Comparison of ENCODE assay signal across 2 cellular contexts in the genomic region with DNA sequence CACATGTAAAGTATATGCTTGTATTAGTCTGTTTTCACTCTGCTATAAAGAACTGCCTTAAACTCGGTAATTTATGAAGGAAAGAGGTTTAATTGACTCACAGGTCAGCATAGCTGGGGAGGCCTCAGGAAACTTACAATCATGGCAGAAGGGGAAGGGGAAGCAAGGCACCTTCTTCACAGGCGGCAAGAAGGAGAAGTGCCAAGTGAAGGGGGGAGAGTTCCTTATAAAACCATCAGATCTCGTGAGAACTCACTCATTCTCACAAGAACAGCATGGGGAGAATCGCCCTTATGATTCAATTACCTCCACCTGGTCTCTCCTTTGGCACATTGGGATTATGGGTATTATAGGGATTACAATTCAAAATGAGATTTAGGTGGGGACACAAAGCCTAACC.
TF ChIP-seq lines count a peak whose summit lies in the region.

No MANE protein-coding gene starts in this region.

TF ChIP-seq in A549, 52 proteins besides CTCF, POLR2A, EP300 and RAD21 (continued from another document):
- TF ChIP-seq SMC3 (IDR thresholded peaks at IDR 0.05), result no peak
- TF ChIP-seq ZFP36 (IDR thresholded peaks at IDR 0.05; ENCODE audit: borderline replicate concordance, partially characterized antibody), result no peak
- no peak for TF ChIP-seq TP53 (CRISPR knock-in tag; IDR thresholded peaks at IDR 0.05)
- TF ChIP-seq, protein P1, sequence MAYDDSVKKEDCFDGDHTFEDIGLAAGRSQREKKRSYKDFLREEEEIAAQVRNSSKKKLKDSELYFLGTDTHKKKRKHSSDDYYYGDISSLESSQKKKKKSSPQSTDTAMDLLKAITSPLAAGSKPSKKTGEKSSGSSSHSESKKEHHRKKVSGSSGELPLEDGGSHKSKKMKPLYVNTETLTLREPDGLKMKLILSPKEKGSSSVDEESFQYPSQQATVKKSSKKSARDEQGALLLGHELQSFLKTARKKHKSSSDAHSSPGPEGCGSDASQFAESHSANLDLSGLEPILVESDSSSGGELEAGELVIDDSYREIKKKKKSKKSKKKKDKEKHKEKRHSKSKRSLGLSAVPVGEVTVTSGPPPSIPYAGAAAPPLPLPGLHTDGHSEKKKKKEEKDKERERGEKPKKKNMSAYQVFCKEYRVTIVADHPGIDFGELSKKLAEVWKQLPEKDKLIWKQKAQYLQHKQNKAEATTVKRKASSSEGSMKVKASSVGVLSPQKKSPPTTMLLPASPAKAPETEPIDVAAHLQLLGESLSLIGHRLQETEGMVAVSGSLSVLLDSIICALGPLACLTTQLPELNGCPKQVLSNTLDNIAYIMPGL (CRISPR knock-in tag; IDR thresholded peaks at IDR 0.05; ENCODE audit: borderline replicate concordance), result no peak
- TF ChIP-seq CHD2 (IDR thresholded peaks at IDR 0.05; ENCODE audit: low read length, partially characterized antibody), result no peak
- no peak for TF ChIP-seq JUNB (IDR thresholded peaks at IDR 0.05)
- TF ChIP-seq ATOH8 (CRISPR knock-in tag; IDR thresholded peaks at IDR 0.05; ENCODE audit: low read depth), result no peak
- no peak for TF ChIP-seq EHMT2 (IDR thresholded peaks at IDR 0.05; ENCODE audit: low read depth)
- TF ChIP-seq CBX2 (IDR thresholded peaks at IDR 0.05; ENCODE audit: borderline replicate concordance, low read depth), result no peak
- TF ChIP-seq ESRRA (IDR thresholded peaks at IDR 0.05; ENCODE audit: borderline replicate concordance, low read length), result no peak
- no peak for TF ChIP-seq EHF (CRISPR knock-in tag; IDR thresholded peaks at IDR 0.05)
- no peak for TF ChIP-seq HES2 (IDR thresholded peaks at IDR 0.05)

TF ChIP-seq in K562, 482 proteins besides CTCF, POLR2A, EP300 and RAD21 (continued from another document):
- TF ChIP-seq SMAD4 (CRISPR knock-in tag; conservative IDR thresholded peaks at IDR 0.05), result no peak
- 0 out of 2 replicates have a peak, but pooled peaks have one; percentile 7 for TF ChIP-seq SPI1 (IDR thresholded peaks at IDR 0.05; ENCODE audit: borderline replicate concordance, low read depth, low read length)
